ENCODE assay signal across 21 cellular contexts in genomic region chr2:42712934-42713333, GRCh38. TPM values are rescaled to one million over a fixed set of nuclear protein-coding genes. Genes with fewer than 3 reads are reported as not detected.
A peak's percentile ranks its signal among the peaks of the same experiment; 100 is the strongest.
DNase-seq lines count a peak whose midpoint lies in the region; ATAC-seq and TF ChIP-seq lines count a peak whose summit lies in the region.
"Had no signal": no experiment of that assay in that cellular context is flagged by ENCODE, and none has a peak within 500 bp of the region (broad histone marks: within the 10 kb centered on the region; RNA-seq: fewer than 3 reads in every experiment).

No MANE protein-coding gene starts in this region.

- whole genome bisulfite sequencing in endodermal cell (ENCODE audit: insufficient coverage in 1 of 2, insufficient read length in 1 of 2), 2 experiments, result 79% methylated on average over 2 of the region's 2 CpGs; no CpG with 5 or more reads in 1 of the 2 experiments

- H3K9me3 Mint-ChIP-seq in GM23338 (no peaks in the 10 kb centered on the region), endodermal cell (no peaks in the 10 kb centered on the region)
- no peaks in the 10 kb centered on the region for H3K9me3 Mint-ChIP-seq in CD8-positive, alpha-beta T cell
- H3K9me3 Mint-ChIP-seq: CD4-positive, alpha-beta T cell; HFFc6 had no signal

- H3K4me3 Mint-ChIP-seq in GM23338 (no peak overlapping the region), endodermal cell (no peak overlapping the region)
- no peak overlapping the region for H3K4me3 Mint-ChIP-seq in CD8-positive, alpha-beta T cell
- H3K4me3 Mint-ChIP-seq: B cell; CD4-positive, alpha-beta T cell; HFFc6 had no signal

- TF ChIP-seq CTCF in GM23338 (conservative IDR thresholded peaks at IDR 0.05; ENCODE audit: low read depth in 2 of 2) (no peak), endodermal cell (conservative IDR thresholded peaks at IDR 0.05) (no peak), coronary artery (IDR thresholded peaks at IDR 0.05) (no peak)
- no peak for TF ChIP-seq CTCF in CD8-positive, alpha-beta T cell (IDR thresholded peaks at IDR 0.05)

- H3K27ac ChIP-seq in GM23338 (ENCODE audit: low read depth) (no peak overlapping the region), SK-N-MC (0 out of 2 replicates have a peak overlapping the region, but pooled peaks have one; percentile 58), endodermal cell (ENCODE audit: low read depth, low read length) (no peak overlapping the region), coronary artery (no peak overlapping the region)
- no peak overlapping the region for H3K27ac ChIP-seq in CD8-positive, alpha-beta T cell (ENCODE audit: low read depth, low read length)
- H3K27ac ChIP-seq: 22Rv1, BLaER1, C4-2B, GM23248 had no signal

- H2AFZ ChIP-seq in GM23338, result no peak overlapping the region
- H2AFZ ChIP-seq: GM23248 had no signal

- H3K27me3 Mint-ChIP-seq in GM23338 (ENCODE audit: insufficient read depth, low read depth, poor library complexity) (peaks cover 7% of the 10 kb centered on the region), endodermal cell (ENCODE audit: insufficient read depth) (no peaks in the 10 kb centered on the region)
- no peaks in the 10 kb centered on the region for H3K27me3 Mint-ChIP-seq in CD8-positive, alpha-beta T cell (ENCODE audit: low read depth)
- H3K27me3 Mint-ChIP-seq: B cell; CD4-positive, alpha-beta T cell had no signal

- CTCF ChIA-PET in CD8-positive, alpha-beta T cell (lab: Charles Lee), result no interaction called here

- H3K36me3 ChIP-seq in GM23338 (ENCODE audit: insufficient read depth), result no peaks in the 10 kb centered on the region; the same call in 1 of the 2 replicates
- H3K36me3 ChIP-seq in SK-N-MC (ENCODE audit: insufficient read depth, low read length), result peaks cover 19% of the 10 kb centered on the region
- H3K36me3 ChIP-seq in endodermal cell (ENCODE audit: control insufficient read depth, insufficient read depth, low read length), result peaks cover 31% of the 10 kb centered on the region
- no peaks in the 10 kb centered on the region for H3K36me3 ChIP-seq in CD8-positive, alpha-beta T cell (ENCODE audit: insufficient read depth, low read length)

- no peaks in the 10 kb centered on the region for H4K20me1 ChIP-seq in GM23338 (replicated peaks; ENCODE audit: insufficient read depth)
- H4K20me1 ChIP-seq: BLaER1 had no signal

- 0 out of 2 replicates have a peak, but pooled peaks cover 3% of the 10 kb centered on the region for H3F3A ChIP-seq in GM23338 (replicated peaks; ENCODE audit: low read depth)

- H3K9ac ChIP-seq in SK-N-MC (ENCODE audit: insufficient read length) (no peak overlapping the region), endodermal cell (ENCODE audit: extremely low read depth, low read length, poor library complexity, severe bottlenecking) (no peak overlapping the region)
- H3K9ac ChIP-seq: BLaER1, GM23248 had no signal

- ATAC-seq in GM23338 (0 out of 3 replicates have a peak, but pooled peaks have one; percentile 14), GM21526 (IDR thresholded peaks at IDR 0.05; ENCODE audit: low FRiP score, unreplicated experiment) (no peak)
- ATAC-seq in CD8-positive, alpha-beta T cell, result no peak

- H3K9me3 ChIP-seq in SK-N-MC (ENCODE audit: low read depth, low read length) (no peaks in the 10 kb centered on the region), endodermal cell (ENCODE audit: control insufficient read depth, low read length) (no peaks in the 10 kb centered on the region)
- H3K9me3 ChIP-seq in CD8-positive, alpha-beta T cell (ENCODE audit: low read length), result no peaks in the 10 kb centered on the region
- H3K9me3 ChIP-seq: BLaER1, HAP-1 had no signal

- H3K36me3 Mint-ChIP-seq in GM23338 (ENCODE audit: low read depth) (peaks cover 17% of the 10 kb centered on the region), endodermal cell (ENCODE audit: low read depth) (peaks cover 18% of the 10 kb centered on the region)
- H3K36me3 Mint-ChIP-seq in CD8-positive, alpha-beta T cell, result peaks cover 23% of the 10 kb centered on the region

- intact Hi-C loops in CD8-positive, alpha-beta T cell (cut with DNase I, micrococcal nuclease), result no loop called here

- H3K27ac Mint-ChIP-seq in GM23338 (peak overlapping the region; percentile 80), endodermal cell (peak overlapping the region; percentile 25)
- H3K27ac Mint-ChIP-seq in CD8-positive, alpha-beta T cell, result no peak overlapping the region
- H3K27ac Mint-ChIP-seq: B cell; CD4-positive, alpha-beta T cell; HFFc6 had no signal

- H3K27me3 ChIP-seq in GM23338 (ENCODE audit: insufficient read depth) (no peaks in the 10 kb centered on the region), endodermal cell (ENCODE audit: control insufficient read depth, insufficient read depth, low read length, poor library complexity, severe bottlenecking) (no peaks in the 10 kb centered on the region)
- H3K27me3 ChIP-seq in CD8-positive, alpha-beta T cell (ENCODE audit: insufficient read depth, low read length), result no peaks in the 10 kb centered on the region

- no peak overlapping the region for H3K4me2 ChIP-seq in GM23338
- H3K4me2 ChIP-seq: BLaER1 had no signal

- peaks cover 15% of the 10 kb centered on the region for H3K4me1 Mint-ChIP-seq in GM23338
- peaks cover 35% of the 10 kb centered on the region for H3K4me1 Mint-ChIP-seq in endodermal cell
- H3K4me1 Mint-ChIP-seq in CD8-positive, alpha-beta T cell (ENCODE audit: low read depth), result no peaks in the 10 kb centered on the region
- H3K4me1 Mint-ChIP-seq: B cell had no signal

- POLR2A ChIA-PET in CD8-positive, alpha-beta T cell (lab: Charles Lee), result no interaction called here

- H3K4me1 ChIP-seq in GM23338 (ENCODE audit: insufficient read depth), result peaks cover 6% of the 10 kb centered on the region; the same call in 1 of the 2 replicates
- H3K4me1 ChIP-seq in endodermal cell (ENCODE audit: control insufficient read depth, insufficient read depth, low read length), result peaks cover 14% of the 10 kb centered on the region
- H3K4me1 ChIP-seq in CD8-positive, alpha-beta T cell (ENCODE audit: insufficient read depth, low read length), result no peaks in the 10 kb centered on the region
- H3K4me1 ChIP-seq: BLaER1 had no signal

- no peaks in the 10 kb centered on the region for H3K79me2 ChIP-seq in GM23338 (replicated peaks; ENCODE audit: insufficient read depth)

- H3K4me3 ChIP-seq in GM23338 (no peak overlapping the region), SK-N-MC (no peak overlapping the region), endodermal cell (ENCODE audit: low read length) (no peak overlapping the region), coronary artery (no peak overlapping the region)
- H3K4me3 ChIP-seq in CD8-positive, alpha-beta T cell (ENCODE audit: low read depth, low read length), result no peak overlapping the region
- H3K4me3 ChIP-seq: BLaER1, GM23248, HAP-1 had no signal

- no peaks in the 10 kb centered on the region for H3K9me2 ChIP-seq in GM23338 (ENCODE audit: insufficient read depth)

- DNase-seq in GM23338 (ENCODE audit: low spot score) (peak; percentile 32), SK-N-MC (ENCODE audit: low read depth, low spot score) (no peak), endodermal cell (peak; percentile 62), coronary artery (ENCODE audit: low spot score) (no peak)
- no peak for DNase-seq in CD8-positive, alpha-beta T cell
- DNase-seq: Calu3; CD4-positive, alpha-beta T cell; COR-L47; DMS53; DMS79 treated with DMSO at 0.1 percent for 48 hours; GF-D8; GM23248; HFFc6 had no signal

TF ChIP-seq in GM23338, 12 proteins besides CTCF, POLR2A, EP300 and RAD21 (continues in another document):
- TF ChIP-seq ZNF114 (CRISPR knock-in tag; IDR thresholded peaks at IDR 0.05), result no peak

RNA-seq across cellular contexts. Expression of gene OXER1, which starts 51.0 kb away (rescaled TPM):
- 0.31 and 0.69 TPM in 2 replicates for total RNA-seq in GM23338 (2014; rRNA removed; shearing (Covaris generic))
- 1.2 and 1.5 TPM in 2 replicates for polyA plus RNA-seq in GM23338 (2016; fragmentation: Nextera tagmentation; extraction: Ambion mirVana)
- total RNA-seq in endodermal cell, result 1 to 10 TPM; 3.5 to 6.5 TPM
- polyA plus RNA-seq in endodermal cell (2013, experiment 1 of 2), result 2.4 TPM
- 2.1 TPM for polyA plus RNA-seq in endodermal cell (2013, experiment 2 of 2)
- under 1 TPM; 0.25 to 0.30 TPM for total RNA-seq in CD8-positive, alpha-beta T cell
- total RNA-seq: CD4-positive, alpha-beta T cell; Daoy; G401; GM23248; HFFc6 had no signal
- polyA plus RNA-seq: GM23248 had no signal

Comparison
In these comparisons a context has a peak if more than half of its experiments do, and no peak if none do; other contexts are left out.
1. DNase-seq: peak in GM23338 (single experiment) and endodermal cell (single experiment); none in SK-N-MC (single experiment), CD8-positive, alpha-beta T cell (0 of 7) and coronary artery (single experiment).